19 cellular contexts compared by ENCODE assay signal in genomic region chr7:134297489-134297888, GRCh38. TPM values are rescaled to one million over a fixed set of nuclear protein-coding genes. Genes with fewer than 3 reads are reported as not detected.
A peak's percentile ranks its signal among the peaks of the same experiment; 100 is the strongest.
DNase-seq lines count a peak whose midpoint lies in the region; ATAC-seq, FAIRE-seq and TF ChIP-seq lines count a peak whose summit lies in the region.
"Had no signal": no experiment of that assay in that cellular context is flagged by ENCODE, and none has a peak within 500 bp of the region (broad histone marks: within the 10 kb centered on the region; RNA-seq: fewer than 3 reads in every experiment).

No MANE protein-coding gene starts in this region.

- POLR2A ChIA-PET in K562 (lab: Yijun Ruan, JAX): no interaction called here

- no peak for TF ChIP-seq POLR2A in K562 (conservative IDR thresholded peaks at IDR 0.05)
- TF ChIP-seq POLR2A in GM12892 (IDR thresholded peaks at IDR 0.05; ENCODE audit: low read depth, low read length): no peak

- intact Hi-C loops in K562 (cut with micrococcal nuclease) (no loop called here), kidney (cut with DNase I) (no loop called here), dorsolateral prefrontal cortex (cut with DNase I) (no loop called here)

- H3K36me3 ChIP-seq in K562 (ENCODE audit: control insufficient read depth, insufficient read depth, low read length) (peaks cover 61% of the 10 kb centered on the region), kidney (ENCODE audit: control insufficient read depth in 1 of 2, insufficient read depth in 2 of 2, low read length in 2 of 2) (peaks cover 28 to 35% of the 10 kb centered on the region in 2 donors)

- no peak for ATAC-seq in K562
- ATAC-seq: CD8-positive, alpha-beta T cell had no signal

- H3K9me1 ChIP-seq in K562 (ENCODE audit: control insufficient read depth, insufficient read depth, low read length): no peaks in the 10 kb centered on the region

- H3K27me3 ChIP-seq in K562 (ENCODE audit: control insufficient read depth in 2 of 2, insufficient read depth in 2 of 2, low read length in 2 of 2) (no peaks in the 10 kb centered on the region), dorsolateral prefrontal cortex (no peaks in the 10 kb centered on the region)

- H3K4me1 ChIP-seq in K562 (replicated peaks in 1 of 2; ENCODE audit: control insufficient read depth in 2 of 2, insufficient read depth in 2 of 2, low read length in 2 of 2) (no peaks in the 10 kb centered on the region), kidney (ENCODE audit: control insufficient read depth in 1 of 2, insufficient read depth in 1 of 2, low read depth in 1 of 2, low read length in 2 of 2) (peaks cover 2 to 12% of the 10 kb centered on the region in 2 donors)
- H3K4me1 ChIP-seq: Caco-2 had no signal

- no peak for TF ChIP-seq EP300 in K562 (IDR thresholded peaks at IDR 0.05; ENCODE audit: low read length)

- H3K79me2 ChIP-seq in K562 (ENCODE audit: control insufficient read depth, insufficient read depth, low read length): no peaks in the 10 kb centered on the region

- CTCF ChIA-PET in K562 (lab: Yijun Ruan, JAX; ENCODE audit: low intra/inter-chr PET ratio): no interaction called here

- 87% methylated on average over 2 of the region's 2 CpGs for WGBS in K562 (ENCODE audit: insufficient coverage, low coverage, missing lambda C conversion rate)

- H3K9ac ChIP-seq in K562 (ENCODE audit: insufficient read depth in 1 of 2, low read depth in 2 of 2, low read length in 2 of 2) (no peak overlapping the region), kidney (ENCODE audit: low read length in 2 of 2) (no peak overlapping the region)

- H3K4me3 ChIP-seq in K562 (no peak overlapping the region), kidney (ENCODE audit: low read length in 2 of 2) (no peak overlapping the region), dorsolateral prefrontal cortex (no peak overlapping the region)
- H3K4me3 ChIP-seq: HAP-1 had no signal

- no peak overlapping the region for H3K4me2 ChIP-seq in K562 (ENCODE audit: insufficient read depth, low read length)

- DNase-seq in K562 (ENCODE audit: extremely low read depth in 1 of 4, low spot score in 3 of 4) (no peak), kidney (no peak), dorsolateral prefrontal cortex (no peak), GM12892 (ENCODE audit: insufficient read length) (no peak), NCI-H748 (lab: John Stamatoyannopoulos, UW; ENCODE audit: unreplicated experiment) (no peak)
- DNase-seq: 8988T; C1 segment of cervical spinal cord; Caco-2; CD4-positive, CD25-positive, alpha-beta regulatory T cell; CD8-positive, alpha-beta T cell; DMS153; DND-41; GOT3; HFFc6 had no signal

- H3K9me3 ChIP-seq in K562 (replicated peaks; ENCODE audit: control insufficient read depth, insufficient read depth, low read depth, low read length): no peaks in the 10 kb centered on the region
- H3K9me3 ChIP-seq in kidney (ENCODE audit: control insufficient read depth in 1 of 2, low read length in 2 of 2): no peaks in the 10 kb centered on the region
- H3K9me3 ChIP-seq: Caco-2, HAP-1 had no signal

- no peaks in the 10 kb centered on the region for H4K20me1 ChIP-seq in K562 (replicated peaks; ENCODE audit: control insufficient read depth, insufficient read depth, low read length)

- in situ Hi-C loops in K562 (cut with MboI): no loop called here

- FAIRE-seq in K562 (lab: Jason Lieb, UNC): no peak
- FAIRE-seq in kidney (lab: Jason Lieb, UNC): peak; percentile 33
- FAIRE-seq in GM12892 (lab: Jason Lieb, UNC): no peak
- FAIRE-seq: G401.6, GM19239, H54 had no signal

- H2AFZ ChIP-seq in K562 (ENCODE audit: low read depth, low read length): no peak overlapping the region

- TF ChIP-seq CTCF in C4-2B (conservative IDR thresholded peaks at IDR 0.05) (0 out of 2 replicates have a peak, but pooled peaks have one; percentile 0), K562 (IDR thresholded peaks at IDR 0.05 in 2 of 3, conservative IDR thresholded peaks at IDR 0.05 in 1 of 3; ENCODE audit: insufficient read depth in 2 of 3, low read depth in 1 of 3, low read length in 3 of 3) (no peak), kidney (IDR thresholded peaks at IDR 0.05; ENCODE audit: borderline replicate concordance, extremely low read depth, insufficient read depth) (no peak), dorsolateral prefrontal cortex (IDR thresholded peaks at IDR 0.05 in 54 of 56, conservative IDR thresholded peaks at IDR 0.05 in 2 of 56; ENCODE audit: low read depth in 1 of 56, partially characterized antibody in 56 of 56) (no peak)

- BruUV-seq in K562 (replicated peaks; lab: Mats Ljungman, UMichigan): no TSS peak

- TF ChIP-seq RAD21 in K562 (CRISPR knock-in tag; conservative IDR thresholded peaks at IDR 0.05 in 1 of 2, IDR thresholded peaks at IDR 0.05 in 1 of 2): no peak

- H3K27ac ChIP-seq in C4-2B (no peak overlapping the region), K562 (ENCODE audit: extremely low read depth, low read depth, low read length) (no peak overlapping the region), kidney (ENCODE audit: low read depth in 2 of 2, low read length in 2 of 2) (no peak overlapping the region), dorsolateral prefrontal cortex (peak overlapping the region in 13 of 59 donors; percentile 9 to 84 (median 80))

TF ChIP-seq in K562, 482 proteins besides CTCF, POLR2A, EP300 and RAD21:
- peak; percentile 61 for TF ChIP-seq NFIC (IDR thresholded peaks at IDR 0.05)
- TF ChIP-seq TEAD4 (IDR thresholded peaks at IDR 0.05; ENCODE audit: low read length): no peak
- no peak for TF ChIP-seq TEAD4 (CRISPR knock-in tag; IDR thresholded peaks at IDR 0.05; ENCODE audit: borderline replicate concordance)

RNA-seq across cellular contexts. Expression of gene SLC35B4, which starts 19.2 kb away (rescaled TPM):
- total RNA-seq in K562 (2011; cell fraction: chromatin; rRNA removed; ENCODE audit: low replicate concordance): 36.2 and 46.3 TPM in 2 replicates
- total RNA-seq in K562 (2011; cell fraction: nucleolus; rRNA removed): 20.3 and 25.4 TPM in 2 replicates
- 36.7 and 64.9 TPM in 2 replicates for total RNA-seq in K562 (2011; cell fraction: nucleoplasm; rRNA removed)
- total RNA-seq in K562 (2014; rRNA removed) (12.1 and 20.9 TPM in 2 replicates), K562 (2014; rRNA removed; fragmentation: Illumina TruSeq; extraction: Trizol) (17.6 and 20.0 TPM in 2 replicates), K562 (2015; rRNA removed; fragmentation: Illumina TruSeq; extraction: Trizol) (21.2 and 22.4 TPM in 2 replicates), K562 (2021) (28.0 and 28.2 TPM in 2 replicates), kidney (12.9 TPM), dorsolateral prefrontal cortex (10 to 100 TPM; 19.9 to 60.3 (median 38.4) TPM)
- polyA plus RNA-seq in K562 (2011; rRNA removed) (29.9 and 34.9 TPM in 2 replicates), K562 (2014; fragmentation: Illumina TruSeq; extraction: Trizol) (18.1 and 20.4 TPM in 2 replicates), K562 (2014; fragmentation: Nextera tagmentation; extraction: Ambion mirVana) (1 to 10 TPM; 6.1 to 7.0 TPM), K562 (2014; rRNA removed) (10.0 and 20.4 TPM in 2 replicates), kidney (ENCODE audit: insufficient read depth, low read depth, low replicate concordance) (19.6 TPM)
- 22.9 and 25.7 TPM in 2 replicates for polyA plus RNA-seq in K562 (2011; cell fraction: cytosol; rRNA removed)
- 22.4 and 26.3 TPM in 2 replicates for polyA plus RNA-seq in K562 (2011; cell fraction: nucleus; rRNA removed)
- polyA plus RNA-seq in K562 (2012): 12.9 and 15.5 TPM in 2 replicates
- 46.0 and 51.7 TPM in 2 replicates for polyA minus RNA-seq in K562 (2011; rRNA and poly(A)+ RNA removed)
- 21.2 and 31.0 TPM in 2 replicates for polyA minus RNA-seq in K562 (2011; cell fraction: cytosol; rRNA and poly(A)+ RNA removed)
- polyA minus RNA-seq in K562 (2011; cell fraction: nucleus; rRNA and poly(A)+ RNA removed): 10.8 and 16.6 TPM in 2 replicates
- polyA plus RNA-seq in GM12892 (2012; ENCODE audit: missing spikeins): 5.5 TPM
